Comparison of ENCODE assay signal across 20 cellular contexts in genomic region chr1:198653815-198654413, GRCh38. TPM values are rescaled to one million over a fixed set of nuclear protein-coding genes. Genes with fewer than 3 reads are reported as not detected.
DNase-seq lines count a peak whose midpoint lies in the region; ATAC-seq and TF ChIP-seq lines count a peak whose summit lies in the region.
"Had no signal": no experiment of that assay in that cellular context is flagged by ENCODE, and none has a peak within 500 bp of the region (broad histone marks: within the 10 kb centered on the region; RNA-seq: fewer than 3 reads in every experiment).

No MANE protein-coding gene starts in this region.

- no peaks in the 10 kb centered on the region for H4K20me1 ChIP-seq in HCT116 (ENCODE audit: insufficient read depth)
- H4K20me1 ChIP-seq: BLaER1 had no signal

- intact Hi-C loops in activated CD4-positive, alpha-beta T cell treated with anti-CD3 and anti-CD28 coated beads, Interleukin-2, amount 10 ng/mL, durations not matched to agents 24 days and 14 days (cut with micrococcal nuclease) = no loop called here
- intact Hi-C loops in HCT116 (cut with micrococcal nuclease) = no loop called here
- intact Hi-C loops in activated T-helper 1 cell treated with anti-CD3 and anti-CD28 coated beads, Interleukin-12 subunit alpha, Interleukin-12 subunit beta, Interleukin-2, Interleukin-4 antibody, amounts not matched to agents 30 ng/mL and 10 ng/mL and 1 ng/mL, durations not matched to agents 14 hours and 24 hours and 36 hours (cut with micrococcal nuclease) = no loop called here

- no peak for TF ChIP-seq POLR2A in HCT116 (IDR thresholded peaks at IDR 0.05; ENCODE audit: borderline replicate concordance, extremely low read depth, insufficient read depth, insufficient read length)

- no peak for TF ChIP-seq CTCF in HCT116 (IDR thresholded peaks at IDR 0.05 in 2 of 3, conservative IDR thresholded peaks at IDR 0.05 in 1 of 3; ENCODE audit: borderline replicate concordance in 1 of 3, insufficient read depth in 1 of 3, low read depth in 2 of 3, low read length in 2 of 3)

- no peak overlapping the region for H3K4me2 ChIP-seq in HCT116 (ENCODE audit: low read length)
- H3K4me2 ChIP-seq: BLaER1 had no signal

- H3K27ac ChIP-seq in HCT116 (ENCODE audit: low read depth, low read length) = no peak overlapping the region
- H3K27ac ChIP-seq: ascending aorta, BLaER1, psoas muscle had no signal

- H3K4me1 Mint-ChIP-seq in activated CD4-positive, alpha-beta T cell treated with anti-CD3 and anti-CD28 coated beads, Interleukin-2, amount 10 ng/mL, durations not matched to agents 24 days and 14 days = peaks cover 61% of the 10 kb centered on the region
- peaks cover 76% of the 10 kb centered on the region for H3K4me1 Mint-ChIP-seq in activated T-helper 1 cell treated with anti-CD3 and anti-CD28 coated beads, Interleukin-12 subunit alpha, Interleukin-12 subunit beta, Interleukin-2, Interleukin-4 antibody, amounts not matched to agents 30 ng/mL and 10 ng/mL and 1 ng/mL, durations not matched to agents 14 hours and 24 hours and 36 hours (ENCODE audit: low read depth)
- peaks cover 36 to 84% (median 64%) of the 10 kb centered on the region in 4 donors for H3K4me1 Mint-ChIP-seq in naive thymus-derived CD8-positive, alpha-beta T cell

- no peaks in the 10 kb centered on the region for H3K9me2 ChIP-seq in HCT116 (ENCODE audit: insufficient read depth)

- H3K9me3 ChIP-seq in HCT116 (ENCODE audit: control insufficient read depth in 1 of 2, insufficient read depth in 1 of 2, low read depth in 1 of 2, low read length in 2 of 2) = no peaks in the 10 kb centered on the region
- H3K9me3 ChIP-seq: ascending aorta, BLaER1, heart left ventricle, psoas muscle had no signal

- RAD21 ChIA-PET in HCT116 (lab: Charles Lee; ENCODE audit: low non-redundant PET in 1 of 2, low total read pairs in 2 of 2, uncharacterized antibody in 2 of 2, unreplicated experiment in 2 of 2) = no interaction called here

- no peak overlapping the region for H3K4me3 ChIP-seq in HCT116 (replicated peaks in 1 of 2; ENCODE audit: low read depth in 1 of 2, low read length in 2 of 2)
- H3K4me3 ChIP-seq: ascending aorta, BLaER1, heart left ventricle, psoas muscle had no signal

- no peaks in the 10 kb centered on the region for H3K27me3 Mint-ChIP-seq in activated CD4-positive, alpha-beta T cell treated with anti-CD3 and anti-CD28 coated beads, Interleukin-2, amount 10 ng/mL, durations not matched to agents 24 days and 14 days
- H3K27me3 Mint-ChIP-seq in activated T-helper 1 cell treated with anti-CD3 and anti-CD28 coated beads, Interleukin-12 subunit alpha, Interleukin-12 subunit beta, Interleukin-2, Interleukin-4 antibody, amounts not matched to agents 30 ng/mL and 10 ng/mL and 1 ng/mL, durations not matched to agents 14 hours and 24 hours and 36 hours (ENCODE audit: insufficient read depth) = no peaks in the 10 kb centered on the region
- no peaks in the 10 kb centered on the region for H3K27me3 Mint-ChIP-seq in naive thymus-derived CD8-positive, alpha-beta T cell
- H3K27me3 Mint-ChIP-seq: naive B cell had no signal

- no peak overlapping the region for H3K9ac ChIP-seq in HCT116 (ENCODE audit: low read length)
- H3K9ac ChIP-seq: BLaER1 had no signal

- peaks cover 5% of the 10 kb centered on the region for H3K9me3 Mint-ChIP-seq in activated CD4-positive, alpha-beta T cell treated with anti-CD3 and anti-CD28 coated beads, Interleukin-2, amount 10 ng/mL, durations not matched to agents 24 days and 14 days
- no peaks in the 10 kb centered on the region for H3K9me3 Mint-ChIP-seq in activated T-helper 1 cell treated with anti-CD3 and anti-CD28 coated beads, Interleukin-12 subunit alpha, Interleukin-12 subunit beta, Interleukin-2, Interleukin-4 antibody, amounts not matched to agents 30 ng/mL and 10 ng/mL and 1 ng/mL, durations not matched to agents 14 hours and 24 hours and 36 hours
- H3K9me3 Mint-ChIP-seq in naive thymus-derived CD8-positive, alpha-beta T cell = no peaks in the 10 kb centered on the region
- H3K9me3 Mint-ChIP-seq: naive B cell had no signal

- no peak for ATAC-seq in HCT116
- no peak for ATAC-seq in naive thymus-derived CD8-positive, alpha-beta T cell
- ATAC-seq in HG02588 (IDR thresholded peaks at IDR 0.05; ENCODE audit: unreplicated experiment) = no peak
- ATAC-seq in HG03571 (IDR thresholded peaks at IDR 0.05; ENCODE audit: unreplicated experiment) = no peak
- ATAC-seq: heart left ventricle, HepG2, psoas muscle had no signal

- H3K36me3 Mint-ChIP-seq in activated CD4-positive, alpha-beta T cell treated with anti-CD3 and anti-CD28 coated beads, Interleukin-2, amount 10 ng/mL, durations not matched to agents 24 days and 14 days (ENCODE audit: low read depth) = peaks cover 42% of the 10 kb centered on the region
- H3K36me3 Mint-ChIP-seq in activated T-helper 1 cell treated with anti-CD3 and anti-CD28 coated beads, Interleukin-12 subunit alpha, Interleukin-12 subunit beta, Interleukin-2, Interleukin-4 antibody, amounts not matched to agents 30 ng/mL and 10 ng/mL and 1 ng/mL, durations not matched to agents 14 hours and 24 hours and 36 hours (ENCODE audit: low read depth) = peaks cover 51% of the 10 kb centered on the region
- H3K36me3 Mint-ChIP-seq in naive thymus-derived CD8-positive, alpha-beta T cell = peaks cover 12 to 59% (median 22%) of the 10 kb centered on the region in 3 donors

- H2AFZ ChIP-seq in HCT116 (ENCODE audit: low read depth, low read length, poor library complexity, severe bottlenecking) = peak overlapping the region; percentile 29

- H3K36me3 ChIP-seq in HCT116 (ENCODE audit: control insufficient read depth in 1 of 2, insufficient read depth in 2 of 2, low read length in 2 of 2) = no peaks in the 10 kb centered on the region
- H3K36me3 ChIP-seq: ascending aorta, BLaER1, heart left ventricle had no signal

- POLR2A ChIA-PET in HCT116 (lab: Charles Lee) = no interaction called here
- POLR2A ChIA-PET in naive thymus-derived CD8-positive, alpha-beta T cell (lab: Charles Lee) = no interaction called here

- CTCF ChIA-PET in HCT116 (lab: Charles Lee) = no interaction called here

- BruUV-seq in HCT116 (replicated peaks; lab: Mats Ljungman, UMichigan) = no TSS peak

- TF ChIP-seq RAD21 in HCT116 (IDR thresholded peaks at IDR 0.05; ENCODE audit: low read depth) = no peak

- H3K4me1 ChIP-seq in HCT116 (ENCODE audit: control insufficient read depth in 1 of 2, insufficient read depth in 2 of 2, low read length in 2 of 2) = no peaks in the 10 kb centered on the region
- H3K4me1 ChIP-seq: ascending aorta, psoas muscle had no signal

- H3K27me3 ChIP-seq in HCT116 (ENCODE audit: insufficient read depth, low read length) = no peaks in the 10 kb centered on the region
- H3K27me3 ChIP-seq: ascending aorta, BLaER1, heart left ventricle had no signal

- no peaks in the 10 kb centered on the region for H3K79me2 ChIP-seq in HCT116 (ENCODE audit: insufficient read depth, low read length)

- peak overlapping the region; percentile 28 for H3K4me3 Mint-ChIP-seq in activated CD4-positive, alpha-beta T cell treated with anti-CD3 and anti-CD28 coated beads, Interleukin-2, amount 10 ng/mL, durations not matched to agents 24 days and 14 days
- H3K4me3 Mint-ChIP-seq in activated T-helper 1 cell treated with anti-CD3 and anti-CD28 coated beads, Interleukin-12 subunit alpha, Interleukin-12 subunit beta, Interleukin-2, Interleukin-4 antibody, amounts not matched to agents 30 ng/mL and 10 ng/mL and 1 ng/mL, durations not matched to agents 14 hours and 24 hours and 36 hours = peak overlapping the region; percentile 39
- peak overlapping the region in 7 of 10 donors; percentile 11 to 67 (median 43) for H3K4me3 Mint-ChIP-seq in naive thymus-derived CD8-positive, alpha-beta T cell
- H3K4me3 Mint-ChIP-seq: naive B cell had no signal

- peak overlapping the region; percentile 18 for H3K27ac Mint-ChIP-seq in activated CD4-positive, alpha-beta T cell treated with anti-CD3 and anti-CD28 coated beads, Interleukin-2, amount 10 ng/mL, durations not matched to agents 24 days and 14 days
- H3K27ac Mint-ChIP-seq in activated T-helper 1 cell treated with anti-CD3 and anti-CD28 coated beads, Interleukin-12 subunit alpha, Interleukin-12 subunit beta, Interleukin-2, Interleukin-4 antibody, amounts not matched to agents 30 ng/mL and 10 ng/mL and 1 ng/mL, durations not matched to agents 14 hours and 24 hours and 36 hours = peak overlapping the region; percentile 57
- peak overlapping the region; percentile 41 to 99 (median 89) for H3K27ac Mint-ChIP-seq in naive thymus-derived CD8-positive, alpha-beta T cell

- no peak for DNase-seq in activated CD4-positive, alpha-beta T cell treated with anti-CD3 and anti-CD28 coated beads, Interleukin-2, amount 10 ng/mL, durations not matched to agents 24 days and 14 days
- DNase-seq in activated CD4-positive, alpha-beta T cell treated with anti-CD3 and anti-CD28 coated beads, Interleukin-2, amount 50 U/mL, for 48 hours = no peak
- DNase-seq in HCT116 (ENCODE audit: low read depth, low spot score) (no peak), NCI-H2029 (lab: John Stamatoyannopoulos, UW) (no peak)
- no peak for DNase-seq in activated T-helper 1 cell treated with anti-CD3 and anti-CD28 coated beads, Interleukin-12 subunit alpha, Interleukin-12 subunit beta, Interleukin-2, Interleukin-4 antibody, amounts not matched to agents 30 ng/mL and 10 ng/mL and 1 ng/mL, durations not matched to agents 14 hours and 24 hours and 36 hours (ENCODE audit: low spot score)
- no peak for DNase-seq in naive thymus-derived CD8-positive, alpha-beta T cell
- DNase-seq: cerebellar nuclear complex; effector CD8-positive, alpha-beta T cell; heart left ventricle; MM.1S; naive B cell; NCI-H146; NCI-H748 treated with DMSO at 0.1 percent for 48 hours; psoas muscle had no signal

TF ChIP-seq in HCT116, 20 proteins besides CTCF, POLR2A, EP300 and RAD21 (continues in another document):
- no peak for TF ChIP-seq EGR1 (IDR thresholded peaks at IDR 0.05; ENCODE audit: low read depth)

RNA-seq across cellular contexts. Expression of gene PTPRC, which starts 15.1 kb away (rescaled TPM):
- total RNA-seq in activated CD4-positive, alpha-beta T cell treated with anti-CD3 and anti-CD28 coated beads, Interleukin-2, amount 10 ng/mL, durations not matched to agents 24 days and 14 days = 436 and 438 TPM in 2 replicates
- total RNA-seq in HCT116 (2021; ENCODE audit: unreplicated experiment) = 1.2 TPM
- polyA plus RNA-seq in HCT116 (2012) = 0.08 TPM in 1 of 2 replicates, not detected in the other
- 512 and 516 TPM in 2 replicates for total RNA-seq in activated T-helper 1 cell treated with anti-CD3 and anti-CD28 coated beads, Interleukin-12 subunit alpha, Interleukin-12 subunit beta, Interleukin-2, Interleukin-4 antibody, amounts not matched to agents 30 ng/mL and 10 ng/mL and 1 ng/mL, durations not matched to agents 14 hours and 24 hours and 36 hours
- total RNA-seq in naive thymus-derived CD8-positive, alpha-beta T cell = 100 to 1,000 TPM; 906 to 970 TPM
- polyA plus RNA-seq in naive thymus-derived CD8-positive, alpha-beta T cell = 1,000 to 10,000 TPM in 2 of 3 donors, 100 to 1,000 TPM in 1; 980 to 1,253 (median 1,023) TPM
- total RNA-seq: HepG2 had no signal
- polyA plus RNA-seq: HepG2, keratinocyte had no signal

Comparison
In these comparisons a context has a peak if more than half of its experiments do, and no peak if none do; other contexts are left out.
1. H3K27ac Mint-ChIP-seq: peak in every context shown above with its lines; median percentile 89 in naive thymus-derived CD8-positive, alpha-beta T cell; 57 in activated T-helper 1 cell treated with anti-CD3 and anti-CD28 coated beads, Interleukin-12 subunit alpha, Interleukin-12 subunit beta, Interleukin-2, Interleukin-4 antibody, amounts not matched to agents 30 ng/mL and 10 ng/mL and 1 ng/mL, durations not matched to agents 14 hours and 24 hours and 36 hours; 18 in activated CD4-positive, alpha-beta T cell treated with anti-CD3 and anti-CD28 coated beads, Interleukin-2, amount 10 ng/mL, durations not matched to agents 24 days and 14 days.
2. RNA of gene PTPRC, which starts 15.1 kb away (total RNA-seq): 906 to 970 TPM in naive thymus-derived CD8-positive, alpha-beta T cell, 512 to 516 TPM in activated T-helper 1 cell treated with anti-CD3 and anti-CD28 coated beads, Interleukin-12 subunit alpha, Interleukin-12 subunit beta, Interleukin-2, Interleukin-4 antibody, amounts not matched to agents 30 ng/mL and 10 ng/mL and 1 ng/mL, durations not matched to agents 14 hours and 24 hours and 36 hours and 436 to 438 TPM in activated CD4-positive, alpha-beta T cell treated with anti-CD3 and anti-CD28 coated beads, Interleukin-2, amount 10 ng/mL, durations not matched to agents 24 days and 14 days; 1.2 TPM in HCT116 (single experiment); every median in the first group is over 100 times any median in the second.
3. Peak in every context shown above with its lines, with median percentiles within 50 percentile points of each other: H3K4me3 Mint-ChIP-seq.